ENCODE assay signal across 9 cellular contexts in the genomic region with DNA sequence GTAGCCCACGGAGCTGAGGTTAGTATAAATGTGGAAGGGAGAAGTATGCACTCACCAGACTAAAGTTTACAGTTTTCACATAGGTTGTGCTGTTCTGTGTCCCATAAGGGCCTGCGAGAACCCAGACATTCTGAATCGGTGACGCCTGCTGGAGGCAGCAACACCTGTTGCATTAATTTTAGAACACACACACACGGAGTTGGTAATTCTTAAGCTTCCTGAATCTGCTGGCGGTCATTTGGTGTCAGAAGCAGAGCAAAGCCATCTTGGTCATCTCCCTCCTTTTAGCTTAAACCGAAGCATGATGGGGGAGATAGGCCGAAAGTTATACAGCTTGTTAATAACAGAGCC. TPM values are rescaled to one million over a fixed set of nuclear protein-coding genes. Genes with fewer than 3 reads are reported as not detected.
A peak's percentile ranks its signal among the peaks of the same experiment; 100 is the strongest.
DNase-seq lines count a peak whose midpoint lies in the region; ATAC-seq and TF ChIP-seq lines count a peak whose summit lies in the region.
"Had no signal": no experiment of that assay in that cellular context is flagged by ENCODE, and none has a peak within 500 bp of the region (broad histone marks: within the 10 kb centered on the region; RNA-seq: fewer than 3 reads in every experiment).

No MANE protein-coding gene starts in this region.

- ATAC-seq in GM18511 (IDR thresholded peaks at IDR 0.05; ENCODE audit: unreplicated experiment): peak; percentile 49
- peak; percentile 30 for ATAC-seq in HG02970 (IDR thresholded peaks at IDR 0.05; ENCODE audit: low FRiP score, unreplicated experiment)
- ATAC-seq in natural killer cell treated with Interleukin-12 subunit alpha and Interleukin-12 subunit beta and Interleukin-15 and Interleukin-18, amount 100 ng/mL, for 72 hours: peak; percentile 3

- H3K36me3 Mint-ChIP-seq in natural killer cell treated with Interleukin-12 subunit alpha and Interleukin-12 subunit beta and Interleukin-15 and Interleukin-18, amount 100 ng/mL, for 72 hours: peaks cover 36% of the 10 kb centered on the region

- H3K4me3 Mint-ChIP-seq in natural killer cell treated with Interleukin-12 subunit alpha and Interleukin-12 subunit beta and Interleukin-15 and Interleukin-18, amount 100 ng/mL, for 72 hours: peak overlapping the region; percentile 100

- peaks cover 39% of the 10 kb centered on the region for H3K36me3 ChIP-seq in SK-N-MC (ENCODE audit: insufficient read depth, low read length)

- H3K9ac ChIP-seq in SK-N-MC (ENCODE audit: insufficient read length): peak overlapping the region; percentile 95

- no peaks in the 10 kb centered on the region for H3K9me3 Mint-ChIP-seq in natural killer cell treated with Interleukin-12 subunit alpha and Interleukin-12 subunit beta and Interleukin-15 and Interleukin-18, amount 100 ng/mL, for 72 hours

- H3K27ac ChIP-seq in 22Rv1 (peak overlapping the region; percentile 96), SK-N-MC (no peak overlapping the region; the same call in 1 of the 2 replicates), epithelial cell of prostate (peak overlapping the region; percentile 85)

- peak overlapping the region; percentile 88 for H3K4me3 ChIP-seq in SK-N-MC

- no peaks in the 10 kb centered on the region for H3K9me3 ChIP-seq in SK-N-MC (ENCODE audit: low read depth, low read length)

- H3K27me3 Mint-ChIP-seq in natural killer cell treated with Interleukin-12 subunit alpha and Interleukin-12 subunit beta and Interleukin-15 and Interleukin-18, amount 100 ng/mL, for 72 hours: no peaks in the 10 kb centered on the region

- DNase-seq in SK-N-MC (ENCODE audit: low read depth, low spot score) (no peak), epithelial cell of prostate (ENCODE audit: low read depth, low spot score) (no peak), NCI-H1048 (lab: John Stamatoyannopoulos, UW) (no peak), OCI-M2 (lab: John Stamatoyannopoulos, UW; ENCODE audit: unreplicated experiment) (no peak)
- no peak for DNase-seq in natural killer cell treated with Interleukin-12 subunit alpha and Interleukin-12 subunit beta and Interleukin-15 and Interleukin-18, amount 100 ng/mL, for 72 hours (ENCODE audit: low spot score)

- H3K27ac Mint-ChIP-seq in natural killer cell treated with Interleukin-12 subunit alpha and Interleukin-12 subunit beta and Interleukin-15 and Interleukin-18, amount 100 ng/mL, for 72 hours: peak overlapping the region; percentile 96 to 97

- no peak for TF ChIP-seq CTCF in 22Rv1 (IDR thresholded peaks at IDR 0.05)

- peaks cover 31 to 45% of the 10 kb centered on the region in 2 donors for H3K4me1 Mint-ChIP-seq in natural killer cell treated with Interleukin-12 subunit alpha and Interleukin-12 subunit beta and Interleukin-15 and Interleukin-18, amount 100 ng/mL, for 72 hours (ENCODE audit: low read depth in 2 of 2)

RNA-seq across cellular contexts. Expression of a gene that starts 41.1 kb away (rescaled TPM):
- total RNA-seq in natural killer cell treated with Interleukin-12 subunit alpha and Interleukin-12 subunit beta and Interleukin-15 and Interleukin-18, amount 100 ng/mL, for 72 hours: 1 to 10 TPM; 1.1 to 1.4 TPM
- total RNA-seq: pulmonary artery endothelial cell had no signal

RNA-seq across cellular contexts. Expression of a gene that starts 55.1 kb away (rescaled TPM):
- not detected for total RNA-seq in natural killer cell treated with Interleukin-12 subunit alpha and Interleukin-12 subunit beta and Interleukin-15 and Interleukin-18, amount 100 ng/mL, for 72 hours
- total RNA-seq: pulmonary artery endothelial cell had no signal

RNA-seq across cellular contexts. Expression of a gene that starts 58.6 kb away (rescaled TPM):
- total RNA-seq in natural killer cell treated with Interleukin-12 subunit alpha and Interleukin-12 subunit beta and Interleukin-15 and Interleukin-18, amount 100 ng/mL, for 72 hours: 10 to 100 TPM; 12.7 to 13.7 TPM
